1 cellular context compared by ENCODE assay signal in the genomic region with DNA sequence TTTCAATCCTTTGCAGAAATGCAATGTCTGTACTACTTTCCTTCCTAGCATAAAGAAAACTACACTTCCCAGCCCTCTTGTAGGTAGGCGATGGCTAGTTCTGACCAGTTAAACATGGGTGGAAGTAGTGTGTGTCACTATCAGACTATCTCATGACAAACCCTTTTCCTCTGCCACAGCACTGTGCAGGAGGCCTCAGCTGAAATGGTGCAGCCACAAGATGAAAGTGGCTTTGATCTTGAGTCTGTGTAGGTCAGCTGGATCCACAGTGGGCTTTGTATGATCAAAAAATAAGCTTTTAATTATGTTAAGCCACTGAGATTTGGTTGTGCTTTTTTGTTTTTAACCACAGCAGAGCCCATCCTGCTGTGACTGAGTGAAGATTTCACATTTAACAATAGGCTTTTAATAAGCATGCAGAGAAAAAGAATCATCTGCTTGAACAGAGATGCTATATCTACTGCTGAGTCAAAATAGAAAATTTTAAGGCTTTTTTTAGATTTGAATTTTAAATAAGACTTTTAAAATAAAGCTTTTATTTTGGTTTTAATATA.
TF ChIP-seq lines count a peak whose summit lies in the region.

No MANE protein-coding gene starts in this region.

TF ChIP-seq in SK-N-SH treated with all-trans-retinoic acid at 6 μM for 48 hours, 23 proteins besides CTCF, POLR2A, EP300 and RAD21 (continued from another document):
- TF ChIP-seq, protein P1, sequence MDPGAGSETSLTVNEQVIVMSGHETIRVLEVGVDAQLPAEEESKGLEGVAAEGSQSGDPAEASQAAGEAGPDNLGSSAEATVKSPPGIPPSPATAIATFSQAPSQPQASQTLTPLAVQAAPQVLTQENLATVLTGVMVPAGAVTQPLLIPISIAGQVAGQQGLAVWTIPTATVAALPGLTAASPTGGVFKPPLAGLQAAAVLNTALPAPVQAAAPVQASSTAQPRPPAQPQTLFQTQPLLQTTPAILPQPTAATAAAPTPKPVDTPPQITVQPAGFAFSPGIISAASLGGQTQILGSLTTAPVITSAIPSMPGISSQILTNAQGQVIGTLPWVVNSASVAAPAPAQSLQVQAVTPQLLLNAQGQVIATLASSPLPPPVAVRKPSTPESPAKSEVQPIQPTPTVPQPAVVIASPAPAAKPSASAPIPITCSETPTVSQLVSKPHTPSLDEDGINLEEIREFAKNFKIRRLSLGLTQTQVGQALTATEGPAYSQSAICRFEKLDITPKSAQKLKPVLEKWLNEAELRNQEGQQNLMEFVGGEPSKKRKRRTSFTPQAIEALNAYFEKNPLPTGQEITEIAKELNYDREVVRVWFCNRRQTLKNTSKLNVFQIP (CRISPR knock-in tag; IDR thresholded peaks at IDR 0.05; ENCODE audit: borderline replicate concordance, low read depth) = no peak
- TF ChIP-seq, protein P2, sequence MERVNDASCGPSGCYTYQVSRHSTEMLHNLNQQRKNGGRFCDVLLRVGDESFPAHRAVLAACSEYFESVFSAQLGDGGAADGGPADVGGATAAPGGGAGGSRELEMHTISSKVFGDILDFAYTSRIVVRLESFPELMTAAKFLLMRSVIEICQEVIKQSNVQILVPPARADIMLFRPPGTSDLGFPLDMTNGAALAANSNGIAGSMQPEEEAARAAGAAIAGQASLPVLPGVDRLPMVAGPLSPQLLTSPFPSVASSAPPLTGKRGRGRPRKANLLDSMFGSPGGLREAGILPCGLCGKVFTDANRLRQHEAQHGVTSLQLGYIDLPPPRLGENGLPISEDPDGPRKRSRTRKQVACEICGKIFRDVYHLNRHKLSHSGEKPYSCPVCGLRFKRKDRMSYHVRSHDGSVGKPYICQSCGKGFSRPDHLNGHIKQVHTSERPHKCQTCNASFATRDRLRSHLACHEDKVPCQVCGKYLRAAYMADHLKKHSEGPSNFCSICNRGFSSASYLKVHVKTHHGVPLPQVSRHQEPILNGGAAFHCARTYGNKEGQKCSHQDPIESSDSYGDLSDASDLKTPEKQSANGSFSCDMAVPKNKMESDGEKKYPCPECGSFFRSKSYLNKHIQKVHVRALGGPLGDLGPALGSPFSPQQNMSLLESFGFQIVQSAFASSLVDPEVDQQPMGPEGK (CRISPR knock-in tag; IDR thresholded peaks at IDR 0.05; ENCODE audit: borderline replicate concordance) = no peak
